ENCODE assay signal across 8 cellular contexts in genomic region chr1:38029725-38030511, GRCh38.
DNase-seq lines count a peak whose midpoint lies in the region; TF ChIP-seq lines count a peak whose summit lies in the region.

No MANE protein-coding gene starts in this region.

- CTCF ChIA-PET in GM10248 (lab: Yijun Ruan, JAX): interaction anchor here (1.0 to 6.6 kb wide), 8 partner anchors 11 to 803 kb away, joined by 3 to 58 read pairs (median 4); partner anchors contain the start of gene UTP11

- TF ChIP-seq CTCF in GM10248 (IDR thresholded peaks at IDR 0.05; ENCODE audit: control extremely low read depth, extremely low read depth, low read depth, missing control alignments): no peak

- POLR2A ChIA-PET in GM10248 (lab: Yijun Ruan, JAX): interaction anchor here (0.6 to 0.8 kb wide), 2 partner anchors 17 to 180 kb away, joined by 5 to 9 read pairs; partner anchors contain the start of gene POU3F1

- peak; percentile 75 for DNase-seq in GM10248 (ENCODE audit: extremely low spot score)
- peak; percentile 68 for DNase-seq in HCEC 1CT
- DNase-seq in OCI-M1 (lab: John Stamatoyannopoulos, UW): peak; percentile 15
- peak; percentile 82 for DNase-seq in activated naive CD4-positive, alpha-beta T cell treated with anti-CD3 and anti-CD28 coated beads, Interleukin-2, amount 50 U/mL, for 16 hours
- DNase-seq in iris pigment epithelial cell (ENCODE audit: low read depth): peak; percentile 79
- DNase-seq in stimulated activated CD8-positive, alpha-beta memory T cell treated with anti-CD3 and anti-CD28 coated beads, Interleukin-12 subunit alpha, Interleukin-12 subunit beta, amount 100 ng/mL, for 1 hour (ENCODE audit: low read depth): peak; percentile 27
- DNase-seq in hippocampal formation (lab: John Stamatoyannopoulos, UW): no peak
- no peak for DNase-seq in Ammon's horn (ENCODE audit: low spot score)

Comparison
In these comparisons a context has a peak if more than half of its experiments do, and no peak if none do; other contexts are left out.
1. DNase-seq: peak in GM10248 (single experiment), HCEC 1CT (single experiment), OCI-M1 (single experiment), activated naive CD4-positive, alpha-beta T cell treated with anti-CD3 and anti-CD28 coated beads, Interleukin-2, amount 50 U/mL, for 16 hours (single experiment), iris pigment epithelial cell (single experiment) and stimulated activated CD8-positive, alpha-beta memory T cell treated with anti-CD3 and anti-CD28 coated beads, Interleukin-12 subunit alpha, Interleukin-12 subunit beta, amount 100 ng/mL, for 1 hour (single experiment); none in hippocampal formation (0 of 2) and Ammon's horn (single experiment).